In the genomic region with DNA sequence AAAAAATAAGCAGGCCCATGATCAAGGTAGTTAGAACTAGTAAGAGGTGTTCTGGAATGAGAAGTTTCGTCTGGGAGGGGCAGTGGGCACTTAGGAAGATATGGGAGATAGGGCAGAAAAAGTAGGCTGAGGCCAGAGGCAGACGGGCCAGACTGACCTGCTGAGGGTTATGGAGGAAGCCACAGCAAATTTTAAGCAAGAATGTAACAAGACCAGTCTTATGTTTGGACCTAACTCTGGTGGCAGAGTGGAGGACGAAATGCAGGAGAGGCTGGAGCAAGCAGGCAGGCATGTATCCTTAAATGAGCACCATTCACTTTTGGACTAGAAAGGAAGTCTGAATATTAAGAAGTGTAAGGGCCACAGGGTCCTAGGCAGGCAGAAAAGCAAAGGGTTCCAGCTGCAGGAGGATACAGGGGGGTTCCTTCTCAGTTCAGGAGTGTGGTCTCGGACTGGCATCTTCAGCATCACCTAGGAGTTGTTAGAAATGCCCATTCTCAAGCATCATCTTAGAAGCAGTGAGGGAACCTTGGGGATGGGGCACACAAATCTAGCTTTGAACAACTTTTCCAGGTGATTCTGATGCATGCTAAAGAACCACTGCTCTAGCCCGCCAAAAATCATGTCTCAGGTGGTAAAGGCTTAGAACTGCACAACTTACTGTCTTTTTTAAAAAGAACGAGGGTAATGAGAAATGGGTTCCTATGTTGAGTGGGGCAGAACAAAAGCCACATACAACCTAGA, we compare ENCODE assay signal across 1 cellular context.
TF ChIP-seq lines count a peak whose summit lies in the region.

No MANE protein-coding gene starts in this region.

TF ChIP-seq in WTC11, 78 proteins besides CTCF, POLR2A, EP300 and RAD21 (continued from another document):
- TF ChIP-seq ZNF263 (CRISPR knock-in tag; IDR thresholded peaks at IDR 0.05; ENCODE audit: low read depth), result no peak
- TF ChIP-seq IRF2 (CRISPR knock-in tag; IDR thresholded peaks at IDR 0.05; ENCODE audit: borderline replicate concordance, low read depth), result no peak
- TF ChIP-seq NFATC4 (CRISPR knock-in tag; IDR thresholded peaks at IDR 0.05), result no peak
- no peak for TF ChIP-seq ZNF671 (CRISPR knock-in tag; IDR thresholded peaks at IDR 0.05)
- TF ChIP-seq, protein P1, sequence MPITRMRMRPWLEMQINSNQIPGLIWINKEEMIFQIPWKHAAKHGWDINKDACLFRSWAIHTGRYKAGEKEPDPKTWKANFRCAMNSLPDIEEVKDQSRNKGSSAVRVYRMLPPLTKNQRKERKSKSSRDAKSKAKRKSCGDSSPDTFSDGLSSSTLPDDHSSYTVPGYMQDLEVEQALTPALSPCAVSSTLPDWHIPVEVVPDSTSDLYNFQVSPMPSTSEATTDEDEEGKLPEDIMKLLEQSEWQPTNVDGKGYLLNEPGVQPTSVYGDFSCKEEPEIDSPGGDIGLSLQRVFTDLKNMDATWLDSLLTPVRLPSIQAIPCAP (CRISPR knock-in tag; IDR thresholded peaks at IDR 0.05), result no peak
- TF ChIP-seq CBFB (CRISPR knock-in tag; IDR thresholded peaks at IDR 0.05; ENCODE audit: low read depth), result no peak
- TF ChIP-seq ATF1 (CRISPR knock-in tag; IDR thresholded peaks at IDR 0.05), result no peak
- no peak for TF ChIP-seq CREM (CRISPR knock-in tag; IDR thresholded peaks at IDR 0.05)
- TF ChIP-seq, protein P2, sequence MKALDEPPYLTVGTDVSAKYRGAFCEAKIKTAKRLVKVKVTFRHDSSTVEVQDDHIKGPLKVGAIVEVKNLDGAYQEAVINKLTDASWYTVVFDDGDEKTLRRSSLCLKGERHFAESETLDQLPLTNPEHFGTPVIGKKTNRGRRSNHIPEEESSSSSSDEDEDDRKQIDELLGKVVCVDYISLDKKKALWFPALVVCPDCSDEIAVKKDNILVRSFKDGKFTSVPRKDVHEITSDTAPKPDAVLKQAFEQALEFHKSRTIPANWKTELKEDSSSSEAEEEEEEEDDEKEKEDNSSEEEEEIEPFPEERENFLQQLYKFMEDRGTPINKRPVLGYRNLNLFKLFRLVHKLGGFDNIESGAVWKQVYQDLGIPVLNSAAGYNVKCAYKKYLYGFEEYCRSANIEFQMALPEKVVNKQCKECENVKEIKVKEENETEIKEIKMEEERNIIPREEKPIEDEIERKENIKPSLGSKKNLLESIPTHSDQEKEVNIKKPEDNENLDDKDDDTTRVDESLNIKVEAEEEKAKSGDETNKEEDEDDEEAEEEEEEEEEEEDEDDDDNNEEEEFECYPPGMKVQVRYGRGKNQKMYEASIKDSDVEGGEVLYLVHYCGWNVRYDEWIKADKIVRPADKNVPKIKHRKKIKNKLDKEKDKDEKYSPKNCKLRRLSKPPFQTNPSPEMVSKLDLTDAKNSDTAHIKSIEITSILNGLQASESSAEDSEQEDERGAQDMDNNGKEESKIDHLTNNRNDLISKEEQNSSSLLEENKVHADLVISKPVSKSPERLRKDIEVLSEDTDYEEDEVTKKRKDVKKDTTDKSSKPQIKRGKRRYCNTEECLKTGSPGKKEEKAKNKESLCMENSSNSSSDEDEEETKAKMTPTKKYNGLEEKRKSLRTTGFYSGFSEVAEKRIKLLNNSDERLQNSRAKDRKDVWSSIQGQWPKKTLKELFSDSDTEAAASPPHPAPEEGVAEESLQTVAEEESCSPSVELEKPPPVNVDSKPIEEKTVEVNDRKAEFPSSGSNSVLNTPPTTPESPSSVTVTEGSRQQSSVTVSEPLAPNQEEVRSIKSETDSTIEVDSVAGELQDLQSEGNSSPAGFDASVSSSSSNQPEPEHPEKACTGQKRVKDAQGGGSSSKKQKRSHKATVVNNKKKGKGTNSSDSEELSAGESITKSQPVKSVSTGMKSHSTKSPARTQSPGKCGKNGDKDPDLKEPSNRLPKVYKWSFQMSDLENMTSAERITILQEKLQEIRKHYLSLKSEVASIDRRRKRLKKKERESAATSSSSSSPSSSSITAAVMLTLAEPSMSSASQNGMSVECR (CRISPR knock-in tag; IDR thresholded peaks at IDR 0.05; ENCODE audit: borderline replicate concordance), result no peak
